Comparison of ENCODE assay signal across 18 cellular contexts in the genomic region with DNA sequence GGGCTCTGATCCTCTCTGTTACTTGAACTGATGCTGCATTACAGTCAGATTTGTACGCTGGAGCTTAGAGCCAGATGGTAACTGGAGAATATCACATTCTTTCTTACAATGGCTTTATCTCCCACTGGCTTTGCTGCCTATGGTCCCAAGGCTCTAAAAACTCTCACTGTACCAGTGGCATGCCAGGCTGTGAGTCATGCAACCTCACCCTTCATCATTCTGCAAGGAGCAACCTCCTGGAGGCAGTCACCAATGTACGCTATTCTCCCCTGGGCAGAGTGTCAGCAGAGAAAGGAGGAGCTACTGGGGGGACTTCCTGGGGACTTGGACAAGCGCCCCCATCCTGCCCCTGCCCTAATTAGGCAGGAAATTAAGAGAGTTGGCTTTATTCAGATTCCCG.
DNase-seq lines count a peak whose midpoint lies in the region; ATAC-seq and TF ChIP-seq lines count a peak whose summit lies in the region.
"Had no signal": no experiment of that assay in that cellular context is flagged by ENCODE, and none has a peak within 500 bp of the region (broad histone marks: within the 10 kb centered on the region; RNA-seq: fewer than 3 reads in every experiment).

No MANE protein-coding gene starts in this region.

- POLR2A ChIA-PET in RWPE1 (lab: Yijun Ruan, JAX; ENCODE audit: low non-redundant PET): no interaction called here
- POLR2A ChIA-PET in HEK293T (lab: Yijun Ruan, JAX): no interaction called here

- no peak overlapping the region for H3K4me3 ChIP-seq in cardiac fibroblast (replicated peaks in 1 of 2; ENCODE audit: low read depth in 2 of 2, low read length in 2 of 2)
- H3K4me3 ChIP-seq in coronary artery: no peak overlapping the region
- H3K4me3 ChIP-seq: left ventricle myocardium inferior, right lobe of liver, SJCRH30 had no signal

- TF ChIP-seq CTCF in RWPE1 (conservative IDR thresholded peaks at IDR 0.05; ENCODE audit: low read depth) (no peak), cardiac fibroblast (IDR thresholded peaks at IDR 0.05; ENCODE audit: low read depth, low read length) (no peak), coronary artery (IDR thresholded peaks at IDR 0.05) (no peak)

- DNase-seq in EL: peak; percentile 47
- DNase-seq in RWPE1 (ENCODE audit: low spot score): peak; percentile 26
- peak; percentile 27 to 46 for DNase-seq in cardiac fibroblast (ENCODE audit: low read depth in 2 of 2)
- DNase-seq in kidney glomerular epithelial cell (lab: John Stamatoyannopoulos, UW): peak; percentile 0
- DNase-seq in HEK293T (ENCODE audit: extremely low spot score): no peak
- DNase-seq in coronary artery (ENCODE audit: low spot score): no peak
- DNase-seq: activated CD4-positive, CD25-positive, alpha-beta regulatory T cell; activated CD8-positive, alpha-beta memory T cell treated with anti-CD3 and anti-CD28 coated beads for 24 hours; COR-L47; H9; KBM-7; left ventricle myocardium inferior; NCI-H1048; NCI-H526 treated with DMSO at 0.1 percent for 48 hours; right lobe of liver; SJCRH30 had no signal

- CTCF ChIA-PET in RWPE1 (lab: Yijun Ruan, JAX) (no interaction called here), HEK293T (lab: Yijun Ruan, JAX) (no interaction called here)

- ATAC-seq in GM19351 (IDR thresholded peaks at IDR 0.05; ENCODE audit: unreplicated experiment) (no peak), HG02610 (IDR thresholded peaks at IDR 0.05; ENCODE audit: unreplicated experiment) (no peak)
- ATAC-seq: right lobe of liver had no signal

- H3K27ac ChIP-seq in RWPE1 (no peak overlapping the region), coronary artery (no peak overlapping the region)
- H3K27ac ChIP-seq: left ventricle myocardium inferior, right lobe of liver, SJCRH30 had no signal

TF ChIP-seq in HEK293T, 16 proteins besides CTCF, POLR2A, EP300 and RAD21:
- TF ChIP-seq FOXA1 (IDR thresholded peaks at IDR 0.05): no peak
- no peak for TF ChIP-seq L3MBTL2 (conservative IDR thresholded peaks at IDR 0.05)
- no peak for TF ChIP-seq TARDBP (IDR thresholded peaks at IDR 0.05)
- TF ChIP-seq, protein P1, sequence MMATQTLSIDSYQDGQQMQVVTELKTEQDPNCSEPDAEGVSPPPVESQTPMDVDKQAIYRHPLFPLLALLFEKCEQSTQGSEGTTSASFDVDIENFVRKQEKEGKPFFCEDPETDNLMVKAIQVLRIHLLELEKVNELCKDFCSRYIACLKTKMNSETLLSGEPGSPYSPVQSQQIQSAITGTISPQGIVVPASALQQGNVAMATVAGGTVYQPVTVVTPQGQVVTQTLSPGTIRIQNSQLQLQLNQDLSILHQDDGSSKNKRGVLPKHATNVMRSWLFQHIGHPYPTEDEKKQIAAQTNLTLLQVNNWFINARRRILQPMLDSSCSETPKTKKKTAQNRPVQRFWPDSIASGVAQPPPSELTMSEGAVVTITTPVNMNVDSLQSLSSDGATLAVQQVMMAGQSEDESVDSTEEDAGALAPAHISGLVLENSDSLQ (IDR thresholded peaks at IDR 0.05): no peak
- TF ChIP-seq SUZ12 (IDR thresholded peaks at IDR 0.05): no peak
- no peak for TF ChIP-seq HDGF (IDR thresholded peaks at IDR 0.05; ENCODE audit: borderline replicate concordance)
- TF ChIP-seq FOXM1 (IDR thresholded peaks at IDR 0.05; ENCODE audit: borderline replicate concordance): no peak
- TF ChIP-seq CTBP1 (IDR thresholded peaks at IDR 0.05; ENCODE audit: borderline replicate concordance): no peak
- TF ChIP-seq SP1 (IDR thresholded peaks at IDR 0.05): no peak
- no peak for TF ChIP-seq BHLHE40 (IDR thresholded peaks at IDR 0.05; ENCODE audit: borderline replicate concordance)
- no peak for TF ChIP-seq ARNT (IDR thresholded peaks at IDR 0.05)
- TF ChIP-seq ZNF384 (IDR thresholded peaks at IDR 0.05): no peak
- TF ChIP-seq LEF1 (IDR thresholded peaks at IDR 0.05; ENCODE audit: borderline replicate concordance): no peak
- TF ChIP-seq ELF4 (IDR thresholded peaks at IDR 0.05): no peak
- TF ChIP-seq NFRKB (IDR thresholded peaks at IDR 0.05): no peak

Comparison
In these comparisons a context has a peak if more than half of its experiments do, and no peak if none do; other contexts are left out.
1. DNase-seq: peak in EL (single experiment), RWPE1 (single experiment), cardiac fibroblast (2 of 2) and kidney glomerular epithelial cell (single experiment); none in HEK293T (single experiment) and coronary artery (single experiment).